8 cellular contexts compared by ENCODE assay signal in genomic region chr14:23299558-23299957, GRCh38. TPM values are rescaled to one million over a fixed set of nuclear protein-coding genes. Genes with fewer than 3 reads are reported as not detected.
A peak's percentile ranks its signal among the peaks of the same experiment; 100 is the strongest.
DNase-seq lines count a peak whose midpoint lies in the region; ATAC-seq and TF ChIP-seq lines count a peak whose summit lies in the region.

No MANE protein-coding gene starts in this region.

- POLR2A ChIA-PET in MCF 10A (lab: Yijun Ruan, JAX), result interaction anchor here (1.2 to 14.7 kb wide), 5 partner anchors 13 to 117 kb away, joined by 3 to 339 read pairs (median 19); partner anchors contain the start of genes HOMEZ and PABPN1

- CTCF ChIA-PET in MCF 10A (lab: Yijun Ruan, JAX), result interaction anchor here (0.5 to 6.4 kb wide), 10 partner anchors 8 to 247 kb away, joined by 3 to 49 read pairs (median 6); partner anchors contain the start of genes HOMEZ and PABPN1

- ATAC-seq in HG03097 (IDR thresholded peaks at IDR 0.05; ENCODE audit: low FRiP score, unreplicated experiment), result no peak
- no peak for ATAC-seq in HG03108 (IDR thresholded peaks at IDR 0.05; ENCODE audit: unreplicated experiment)
- ATAC-seq in GM21360 (IDR thresholded peaks at IDR 0.05; ENCODE audit: unreplicated experiment), result no peak

- peak overlapping the region; percentile 10 for H3K27ac ChIP-seq in muscle layer of colon (ENCODE audit: low read depth, low read length)

- TF ChIP-seq CTCF in MCF 10A (IDR thresholded peaks at IDR 0.05; ENCODE audit: unreplicated experiment), result no peak

- H3K4me1 ChIP-seq in muscle layer of colon (ENCODE audit: insufficient read depth, low read length), result peaks cover 19% of the 10 kb centered on the region

- BruUV-seq in MCF 10A (replicated peaks; lab: Mats Ljungman, UMichigan), result no TSS peak

- intact Hi-C loops in MCF 10A (cut with micrococcal nuclease), result loop anchor here (1.0 kb wide), 2 partner anchors 34 to 179 kb away; no protein-coding TSS in a partner anchor

- no peaks in the 10 kb centered on the region for H3K9me3 ChIP-seq in muscle layer of colon (ENCODE audit: low read length)

- no peaks in the 10 kb centered on the region for H3K9me3 Mint-ChIP-seq in MCF 10A (ENCODE audit: unreplicated experiment)

- peak overlapping the region; percentile 95 for H3K4me3 Mint-ChIP-seq in MCF 10A (ENCODE audit: unreplicated experiment)

- H3K27me3 Mint-ChIP-seq in MCF 10A (ENCODE audit: insufficient read depth, unreplicated experiment), result no peaks in the 10 kb centered on the region

- DNase-seq in NCI-H2107 treated with DMSO at 0.1 percent for 48 hours (lab: John Stamatoyannopoulos, UW; ENCODE audit: unreplicated experiment) (peak; percentile 13), NCI-H2107 (lab: John Stamatoyannopoulos, UW) (no peak), NAMALWA (ENCODE audit: low spot score) (peak; percentile 72), MCF 10A (ENCODE audit: unreplicated experiment) (peak; percentile 55)

- no peak overlapping the region for H3K9ac ChIP-seq in muscle layer of colon (ENCODE audit: low read length)

- H3K27ac Mint-ChIP-seq in MCF 10A (ENCODE audit: low read depth, unreplicated experiment), result peak overlapping the region; percentile 97

- peaks cover 25% of the 10 kb centered on the region for H3K4me1 Mint-ChIP-seq in MCF 10A (ENCODE audit: insufficient read depth, unreplicated experiment)

- H3K4me3 ChIP-seq in muscle layer of colon (ENCODE audit: low read depth in 1 of 2, low read length in 2 of 2), result no peak overlapping the region

- peaks cover 6% of the 10 kb centered on the region for H3K36me3 Mint-ChIP-seq in MCF 10A (ENCODE audit: insufficient read depth, unreplicated experiment)

- peaks cover 15% of the 10 kb centered on the region for H3K36me3 ChIP-seq in muscle layer of colon (ENCODE audit: insufficient read depth, low read length)

- H3K27me3 ChIP-seq in muscle layer of colon (ENCODE audit: control insufficient read depth in 1 of 2, insufficient read depth in 2 of 2, low read length in 2 of 2), result no peaks in the 10 kb centered on the region

RNA-seq across cellular contexts. Expression of gene PPP1R3E, which starts 3.1 kb away (rescaled TPM):
- total RNA-seq in MCF 10A (2022), result 7.2 and 7.8 TPM in 2 replicates

RNA-seq across cellular contexts. Expression of gene BCL2L2, which starts 7.1 kb away (rescaled TPM):
- 41.2 and 42.5 TPM in 2 replicates for total RNA-seq in MCF 10A (2022)

RNA-seq across cellular contexts. Expression of gene HOMEZ, which starts 13.6 kb away (rescaled TPM):
- 6.6 and 9.3 TPM in 2 replicates for total RNA-seq in MCF 10A (2022)

RNA-seq across cellular contexts. Expression of gene PABPN1, which starts 21.7 kb away (rescaled TPM):
- 153 and 167 TPM in 2 replicates for total RNA-seq in MCF 10A (2022)

RNA-seq across cellular contexts. Expression of gene SLC22A17, which starts 53.1 kb away (rescaled TPM):
- not detected in 2 replicates for total RNA-seq in MCF 10A (2022)
